In the genomic region with DNA sequence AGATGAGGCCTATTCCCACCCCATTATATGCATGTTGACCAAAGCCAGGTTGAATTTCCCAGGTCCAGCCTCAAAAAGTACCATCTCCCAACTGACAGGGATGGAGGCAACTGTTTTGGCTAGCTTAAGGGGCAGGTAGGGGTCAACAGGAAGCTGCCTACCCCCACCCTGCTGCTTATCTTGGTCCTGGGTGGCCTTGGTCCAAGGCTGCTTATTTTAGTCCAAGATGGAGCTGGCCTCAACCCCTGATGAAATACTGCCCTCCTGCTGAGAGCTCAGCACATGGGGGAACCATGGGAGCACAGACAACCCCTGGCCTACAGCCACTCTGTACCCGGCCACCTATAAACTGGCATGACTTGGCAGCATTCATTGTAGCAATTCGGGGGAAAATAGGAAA, we compare ENCODE assay signal across 12 cellular contexts.
"Had no signal": no experiment of that assay in that cellular context is flagged by ENCODE, and none has a peak within 500 bp of the region (broad histone marks: within the 10 kb centered on the region; RNA-seq: fewer than 3 reads in every experiment).

No MANE protein-coding gene starts in this region.

- H3K36me3 ChIP-seq: brain microvascular endothelial cell, sigmoid colon, transverse colon had no signal

- ATAC-seq: esophagus mucosa, foreskin keratinocyte, mucosa of descending colon had no signal

- H3K27ac ChIP-seq: brain microvascular endothelial cell, foreskin keratinocyte, sigmoid colon, transverse colon had no signal

- H3K4me1 ChIP-seq: sigmoid colon, transverse colon had no signal

- H3K9me3 ChIP-seq: mucosa of descending colon, sigmoid colon, transverse colon had no signal

- DNase-seq: activated CD4-positive, alpha-beta memory T cell treated with anti-CD3 and anti-CD28 coated beads for 36 hours; activated effector memory CD4-positive, alpha-beta T cell treated with anti-CD3 and anti-CD28 coated beads, Interleukin-2, amount 50 U/mL, for 16 hours; brain microvascular endothelial cell; foreskin keratinocyte; mucosa of descending colon; occipital lobe; sigmoid colon; stimulated activated CD4-positive, alpha-beta T cell treated with anti-CD3 and anti-CD28 coated beads, Interleukin-12 subunit alpha, Interleukin-12 subunit beta, amount 100 ng/mL, for 4 hours; stimulated activated CD4-positive, alpha-beta T cell treated with anti-CD3 and anti-CD28 coated beads, Interleukin-4, amount 100 ng/mL, for 1 hour; transverse colon had no signal

- H3K4me3 ChIP-seq: dorsolateral prefrontal cortex, mucosa of descending colon, sigmoid colon, transverse colon had no signal

- H3K27me3 ChIP-seq: brain microvascular endothelial cell had no signal
